ENCODE assay signal across 22 cellular contexts in the genomic region with DNA sequence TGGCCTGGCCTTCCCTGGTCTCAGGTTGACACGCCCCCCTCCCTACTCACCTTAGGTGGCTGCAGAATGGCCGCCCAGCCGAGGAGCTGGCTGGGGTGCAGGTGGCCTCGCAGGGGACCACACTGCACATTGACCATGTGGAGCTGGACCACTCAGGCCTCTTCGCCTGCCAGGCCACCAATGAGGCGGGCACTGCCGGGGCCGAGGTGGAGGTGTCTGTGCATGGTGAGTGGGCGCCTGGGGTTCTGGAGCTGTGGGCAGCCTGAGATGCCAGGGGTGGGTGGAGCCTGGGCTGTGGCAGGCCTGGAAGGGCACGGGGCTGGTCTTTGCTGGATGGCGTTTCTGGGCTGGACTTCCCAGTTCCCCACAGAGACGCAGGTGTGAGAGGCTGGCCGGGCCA.
DNase-seq lines count a peak whose midpoint lies in the region; ATAC-seq and TF ChIP-seq lines count a peak whose summit lies in the region.
"Had no signal": no experiment of that assay in that cellular context is flagged by ENCODE, and none has a peak within 500 bp of the region (broad histone marks: within the 10 kb centered on the region; RNA-seq: fewer than 3 reads in every experiment).

No MANE protein-coding gene starts in this region.

- no peaks in the 10 kb centered on the region for H3K9me3 ChIP-seq in thyroid gland
- H3K9me3 ChIP-seq: A549, BE2C had no signal

- ATAC-seq in Right ventricle myocardium inferior, result no peak
- ATAC-seq: A549, GM12878, GM23338 had no signal

- H3K27me3 Mint-ChIP-seq in chondrocyte (ENCODE audit: low read depth), result peaks cover 29% of the 10 kb centered on the region
- no peaks in the 10 kb centered on the region for H3K27me3 Mint-ChIP-seq in activated CD4-positive, alpha-beta memory T cell treated with anti-CD3 and anti-CD28 coated beads, Interleukin-2, amount 10 ng/mL, durations not matched to agents 7 days and 5 days
- H3K27me3 Mint-ChIP-seq: CD4-positive, alpha-beta memory T cell had no signal

- H3K4me3 ChIP-seq in thyroid gland (replicated peaks in 1 of 3), result no peak overlapping the region
- H3K4me3 ChIP-seq: A549, GM12878, GM23338 had no signal

- H3K27ac ChIP-seq in thyroid gland, result no peak overlapping the region
- H3K27ac ChIP-seq: A549 had no signal

- no peaks in the 10 kb centered on the region for H3K27me3 ChIP-seq in thyroid gland
- H3K27me3 ChIP-seq: BE2C had no signal

- H3K36me3 ChIP-seq in thyroid gland, result no peaks in the 10 kb centered on the region
- H3K36me3 ChIP-seq: BE2C had no signal

- no peak for TF ChIP-seq POLR2A in thyroid gland (IDR thresholded peaks at IDR 0.05)

- no peaks in the 10 kb centered on the region for H3K9me3 Mint-ChIP-seq in chondrocyte (ENCODE audit: low read depth)
- H3K9me3 Mint-ChIP-seq in activated CD4-positive, alpha-beta memory T cell treated with anti-CD3 and anti-CD28 coated beads, Interleukin-2, amount 10 ng/mL, durations not matched to agents 7 days and 5 days, result no peaks in the 10 kb centered on the region
- H3K9me3 Mint-ChIP-seq: CD4-positive, alpha-beta memory T cell; GM23338 had no signal

- peaks cover 24 to 40% of the 10 kb centered on the region in 2 donors for H3K4me1 ChIP-seq in thyroid gland
- H3K4me1 ChIP-seq: A549, BE2C had no signal

- POLR2A ChIA-PET in activated CD4-positive, alpha-beta memory T cell treated with anti-CD3 and anti-CD28 coated beads, Interleukin-2, amount 10 ng/mL, durations not matched to agents 7 days and 5 days (lab: Charles Lee), result no interaction called here

- no peak overlapping the region for H3K4me3 Mint-ChIP-seq in chondrocyte (ENCODE audit: unreplicated experiment)
- no peak overlapping the region for H3K4me3 Mint-ChIP-seq in activated CD4-positive, alpha-beta memory T cell treated with anti-CD3 and anti-CD28 coated beads, Interleukin-2, amount 10 ng/mL, durations not matched to agents 7 days and 5 days
- H3K4me3 Mint-ChIP-seq: CD4-positive, alpha-beta memory T cell; GM23338 had no signal

- 90 to 91% methylated on average over 6 to 12 of the region's 13 CpGs for WGBS in thyroid gland, 2 donors

- CTCF ChIA-PET in activated CD4-positive, alpha-beta memory T cell treated with anti-CD3 and anti-CD28 coated beads, Interleukin-2, amount 10 ng/mL, durations not matched to agents 7 days and 5 days (lab: Charles Lee), result no interaction called here

- intact Hi-C loops in Right ventricle myocardium inferior (cut with DNase I), result no loop called here
- intact Hi-C loops in cardiac septum (cut with DNase I), result no loop called here
- intact Hi-C loops in thyroid gland (cut with DNase I), result no loop called here

- TF ChIP-seq CTCF in chondrocyte (IDR thresholded peaks at IDR 0.05), result no peak
- TF ChIP-seq CTCF in thyroid gland (IDR thresholded peaks at IDR 0.05), result no peak

- no peak overlapping the region for H3K27ac Mint-ChIP-seq in chondrocyte (ENCODE audit: unreplicated experiment)
- H3K27ac Mint-ChIP-seq in activated CD4-positive, alpha-beta memory T cell treated with anti-CD3 and anti-CD28 coated beads, Interleukin-2, amount 10 ng/mL, durations not matched to agents 7 days and 5 days, result no peak overlapping the region
- H3K27ac Mint-ChIP-seq: GM23338 had no signal

- peak; percentile 50 for DNase-seq in Right ventricle myocardium inferior (ENCODE audit: missing footprints)
- DNase-seq in cardiac septum (ENCODE audit: low spot score), result no peak
- DNase-seq in chondrocyte (ENCODE audit: low spot score), result peak; percentile 86
- DNase-seq in thyroid gland, result peak; percentile 8 to 18
- no peak for DNase-seq in activated CD4-positive, alpha-beta memory T cell treated with anti-CD3 and anti-CD28 coated beads, Interleukin-2, amount 10 ng/mL, durations not matched to agents 7 days and 5 days
- DNase-seq in ecto neural progenitor cell (ENCODE audit: low spot score), result no peak
- DNase-seq: 8988T; ACHN; AML-193; BE2C; C1 segment of cervical spinal cord; Calu3; CD4-positive, alpha-beta memory T cell; COR-L47; DMS53; DND-41; GDM1; H7; HCEC 1CT had no signal

- peaks cover 2% of the 10 kb centered on the region for H3K36me3 Mint-ChIP-seq in chondrocyte (ENCODE audit: low read depth)
- no peaks in the 10 kb centered on the region for H3K36me3 Mint-ChIP-seq in activated CD4-positive, alpha-beta memory T cell treated with anti-CD3 and anti-CD28 coated beads, Interleukin-2, amount 10 ng/mL, durations not matched to agents 7 days and 5 days (ENCODE audit: low read depth)
- H3K36me3 Mint-ChIP-seq: CD4-positive, alpha-beta memory T cell had no signal

- H3K4me1 Mint-ChIP-seq in chondrocyte (ENCODE audit: low read depth), result no peaks in the 10 kb centered on the region
- H3K4me1 Mint-ChIP-seq in activated CD4-positive, alpha-beta memory T cell treated with anti-CD3 and anti-CD28 coated beads, Interleukin-2, amount 10 ng/mL, durations not matched to agents 7 days and 5 days, result no peaks in the 10 kb centered on the region
- H3K4me1 Mint-ChIP-seq: CD4-positive, alpha-beta memory T cell; GM23338 had no signal

Comparison
In these comparisons a context has a peak if more than half of its experiments do, and no peak if none do; other contexts are left out.
1. DNase-seq: peak in Right ventricle myocardium inferior (single experiment), chondrocyte (single experiment) and thyroid gland (2 of 2); none in cardiac septum (single experiment), activated CD4-positive, alpha-beta memory T cell treated with anti-CD3 and anti-CD28 coated beads, Interleukin-2, amount 10 ng/mL, durations not matched to agents 7 days and 5 days (single experiment) and ecto neural progenitor cell (single experiment).